Comparison of ENCODE assay signal across 8 cellular contexts in the genomic region with DNA sequence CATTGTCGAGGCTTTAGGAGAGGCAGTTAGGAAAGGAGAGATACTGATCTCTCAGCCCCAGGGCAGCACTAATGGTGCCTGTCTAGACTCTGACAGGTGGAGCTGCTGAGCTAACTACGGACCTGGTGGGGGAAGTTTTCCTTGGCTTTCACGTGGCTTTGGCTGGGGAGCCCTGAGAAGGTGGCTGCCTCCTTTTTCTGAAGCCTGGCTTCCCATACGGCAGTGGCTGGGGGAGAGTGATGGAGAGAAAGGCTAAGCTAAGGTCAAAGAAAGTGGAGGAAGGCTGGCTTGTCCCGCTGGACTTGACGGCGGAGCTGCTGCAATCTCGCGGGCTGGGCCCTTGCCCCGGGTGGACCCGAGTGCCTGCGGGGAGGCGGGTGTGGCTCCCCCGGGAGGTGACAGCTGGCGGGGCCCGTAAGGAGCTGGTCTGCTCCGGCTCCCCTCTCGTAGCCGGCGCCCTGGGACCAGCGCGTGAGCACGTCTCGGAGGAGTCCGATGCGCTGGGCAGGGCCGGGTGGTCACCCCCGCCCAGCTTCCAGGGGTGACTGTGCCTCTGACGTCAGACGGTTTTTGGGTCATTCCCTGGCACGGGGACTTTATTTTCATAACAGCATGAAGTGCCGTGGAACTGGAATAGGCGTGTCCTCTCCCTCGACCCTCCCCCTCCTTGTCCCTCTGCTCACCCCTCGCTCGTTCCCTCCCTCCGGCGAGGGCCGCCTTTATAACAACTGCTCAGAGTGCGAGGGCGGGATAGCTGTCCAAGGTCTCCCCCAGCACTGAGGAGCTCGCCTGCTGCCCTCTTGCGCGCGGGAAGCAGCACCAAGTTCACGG. TPM values are rescaled to one million over a fixed set of nuclear protein-coding genes. Genes with fewer than 3 reads are reported as not detected.
A peak's percentile ranks its signal among the peaks of the same experiment; 100 is the strongest.
DNase-seq lines count a peak whose midpoint lies in the region; ATAC-seq, FAIRE-seq and TF ChIP-seq lines count a peak whose summit lies in the region.

A gene with protein sequence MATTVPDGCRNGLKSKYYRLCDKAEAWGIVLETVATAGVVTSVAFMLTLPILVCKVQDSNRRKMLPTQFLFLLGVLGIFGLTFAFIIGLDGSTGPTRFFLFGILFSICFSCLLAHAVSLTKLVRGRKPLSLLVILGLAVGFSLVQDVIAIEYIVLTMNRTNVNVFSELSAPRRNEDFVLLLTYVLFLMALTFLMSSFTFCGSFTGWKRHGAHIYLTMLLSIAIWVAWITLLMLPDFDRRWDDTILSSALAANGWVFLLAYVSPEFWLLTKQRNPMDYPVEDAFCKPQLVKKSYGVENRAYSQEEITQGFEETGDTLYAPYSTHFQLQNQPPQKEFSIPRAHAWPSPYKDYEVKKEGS (plus strand): TSS at position 748 of the 831 bp plus-strand sequence. CDS start 16,688 bp downstream, outside the sequence.

- H3K36me3 Mint-ChIP-seq in activated naive CD8-positive, alpha-beta T cell treated with anti-CD3 and anti-CD28 coated beads, Interleukin-2, amount 10 ng/mL, durations not matched to agents 7 days and 5 days = no peaks in the 10 kb centered on the region
- no peaks in the 10 kb centered on the region for H3K36me3 Mint-ChIP-seq in glutamatergic neuron (ENCODE audit: unreplicated experiment)

- peak; percentile 65 for DNase-seq in H54 (ENCODE audit: insufficient read length, low spot score)
- peak; percentile 83 for DNase-seq in NT2/D1 (ENCODE audit: low read depth, low spot score)
- peak; percentile 46 for DNase-seq in activated naive CD8-positive, alpha-beta T cell treated with anti-CD3 and anti-CD28 coated beads, Interleukin-2, amount 10 ng/mL, durations not matched to agents 7 days and 5 days
- DNase-seq in glutamatergic neuron = peak; percentile 41

- FAIRE-seq in H54 (lab: Jason Lieb, UNC) = peak; percentile 82

- TF ChIP-seq CTCF in C4-2B (conservative IDR thresholded peaks at IDR 0.05) (no peak; the same call in 1 of the 2 replicates), glutamatergic neuron (IDR thresholded peaks at IDR 0.05; ENCODE audit: partially characterized antibody, unreplicated experiment) (no peak)

- H3K9me3 ChIP-seq in NT2/D1 (ENCODE audit: insufficient read depth, low read length) (no peaks in the 10 kb centered on the region), neuron (ENCODE audit: low read length) (no peaks in the 10 kb centered on the region)

- no peaks in the 10 kb centered on the region for H3K9me3 Mint-ChIP-seq in activated naive CD8-positive, alpha-beta T cell treated with anti-CD3 and anti-CD28 coated beads, Interleukin-2, amount 10 ng/mL, durations not matched to agents 7 days and 5 days
- H3K9me3 Mint-ChIP-seq in glutamatergic neuron (ENCODE audit: unreplicated experiment) = peaks cover 1% of the 10 kb centered on the region

- H3K27ac Mint-ChIP-seq in activated naive CD8-positive, alpha-beta T cell treated with anti-CD3 and anti-CD28 coated beads, Interleukin-2, amount 10 ng/mL, durations not matched to agents 7 days and 5 days = no peak within 1 kb of the TSS
- H3K27ac Mint-ChIP-seq in glutamatergic neuron (ENCODE audit: unreplicated experiment) = no peak within 1 kb of the TSS

- peak within 1 kb of the TSS; percentile 86 for H2AFZ ChIP-seq in neuron (ENCODE audit: low read depth, low read length)

- POLR2A ChIA-PET in activated naive CD8-positive, alpha-beta T cell treated with anti-CD3 and anti-CD28 coated beads, Interleukin-2, amount 10 ng/mL, durations not matched to agents 7 days and 5 days (lab: Charles Lee) = interaction anchor here (0.6 to 0.9 kb wide), 2 partner anchors 48 to 154 kb away, joined by 3 read pairs; no protein-coding TSS in a partner anchor

- H3K27me3 ChIP-seq in NT2/D1 (ENCODE audit: insufficient read depth, insufficient read length) = peaks cover 64% of the 10 kb centered on the region
- peaks cover 45% of the 10 kb centered on the region for H3K27me3 ChIP-seq in neuron (ENCODE audit: insufficient read depth, low read length)

- ATAC-seq in activated naive CD8-positive, alpha-beta T cell treated with anti-CD3 and anti-CD28 coated beads, Interleukin-2, amount 10 ng/mL, durations not matched to agents 7 days and 5 days (ENCODE audit: low read depth) = peak; percentile 64
- ATAC-seq in HG02588 (IDR thresholded peaks at IDR 0.05; ENCODE audit: unreplicated experiment) = no peak
- ATAC-seq in HG03139 (IDR thresholded peaks at IDR 0.05; ENCODE audit: unreplicated experiment) = no peak

- H3K4me1 ChIP-seq in NT2/D1 (ENCODE audit: insufficient read depth, insufficient read length) (peaks cover under 1% of the 10 kb centered on the region), neuron (ENCODE audit: insufficient read depth, low read length) (peaks cover 13% of the 10 kb centered on the region)

- H3K27me3 Mint-ChIP-seq in activated naive CD8-positive, alpha-beta T cell treated with anti-CD3 and anti-CD28 coated beads, Interleukin-2, amount 10 ng/mL, durations not matched to agents 7 days and 5 days = peaks cover 60% of the 10 kb centered on the region
- peaks cover 4% of the 10 kb centered on the region for H3K27me3 Mint-ChIP-seq in glutamatergic neuron (ENCODE audit: unreplicated experiment)

- H3K4me1 Mint-ChIP-seq in activated naive CD8-positive, alpha-beta T cell treated with anti-CD3 and anti-CD28 coated beads, Interleukin-2, amount 10 ng/mL, durations not matched to agents 7 days and 5 days = peaks cover 5% of the 10 kb centered on the region
- no peaks in the 10 kb centered on the region for H3K4me1 Mint-ChIP-seq in glutamatergic neuron (ENCODE audit: low read depth, unreplicated experiment)

- peak within 1 kb of the TSS; percentile 42 for H3K27ac ChIP-seq in C4-2B

- TF ChIP-seq POLR2A in H54 (IDR thresholded peaks at IDR 0.05; ENCODE audit: low read depth, low read length) = peak; percentile 89

- H3K9ac ChIP-seq in NT2/D1 (ENCODE audit: insufficient read length, low read depth) = peak within 1 kb of the TSS; percentile 74

- H3K36me3 ChIP-seq in NT2/D1 (ENCODE audit: insufficient read depth, insufficient read length, low read length) (no peaks in the 10 kb centered on the region), neuron (ENCODE audit: insufficient read depth, low read length) (no peaks in the 10 kb centered on the region)

- peak within 1 kb of the TSS; percentile 70 for H3K4me3 ChIP-seq in NT2/D1 (ENCODE audit: insufficient read length, low read depth)
- H3K4me3 ChIP-seq in neuron (ENCODE audit: low read length) = peak within 1 kb of the TSS; percentile 51

- H3K4me3 Mint-ChIP-seq in activated naive CD8-positive, alpha-beta T cell treated with anti-CD3 and anti-CD28 coated beads, Interleukin-2, amount 10 ng/mL, durations not matched to agents 7 days and 5 days = peak within 1 kb of the TSS; percentile 80
- peak within 1 kb of the TSS; percentile 81 for H3K4me3 Mint-ChIP-seq in glutamatergic neuron (ENCODE audit: unreplicated experiment)

RNA-seq across cellular contexts. Expression of the gene that starts here (rescaled TPM):
- not detected for total RNA-seq in activated naive CD8-positive, alpha-beta T cell treated with anti-CD3 and anti-CD28 coated beads, Interleukin-2, amount 10 ng/mL, durations not matched to agents 7 days and 5 days
- total RNA-seq in glutamatergic neuron (ENCODE audit: unreplicated experiment) = not detected

Comparison
In these comparisons a context has a peak if more than half of its experiments do, and no peak if none do; other contexts are left out.
1. Peak in DNase-seq and ATAC-seq in activated naive CD8-positive, alpha-beta T cell treated with anti-CD3 and anti-CD28 coated beads, Interleukin-2, amount 10 ng/mL, durations not matched to agents 7 days and 5 days; RNA of the gene not detected or under 1 TPM.
2. Peak in DNase-seq in glutamatergic neuron; RNA of the gene not detected or under 1 TPM.